Comparison of ENCODE assay signal across 25 cellular contexts in genomic region chr3:101433652-101434051, GRCh38.
DNase-seq lines count a peak whose midpoint lies in the region; ATAC-seq, FAIRE-seq and TF ChIP-seq lines count a peak whose summit lies in the region.
"Had no signal": no experiment of that assay in that cellular context is flagged by ENCODE, and none has a peak within 500 bp of the region (broad histone marks: within the 10 kb centered on the region; RNA-seq: fewer than 3 reads in every experiment).

No MANE protein-coding gene starts in this region.

- TF ChIP-seq CTCF in A549 (IDR thresholded peaks at IDR 0.05): no peak

- FAIRE-seq in A549 (lab: Jason Lieb, UNC): peak; percentile 79
- FAIRE-seq: GM12891, GM19239 had no signal

- TF ChIP-seq POLR2A in A549 (IDR thresholded peaks at IDR 0.05; ENCODE audit: low read length): no peak

- H3K36me3 Mint-ChIP-seq in activated T-cell treated with anti-CD3 and anti-CD28 coated beads, Interleukin-2, amount 50 U/mL, for 72 hours (ENCODE audit: insufficient read depth in 2 of 2): peaks cover 11 to 32% of the 10 kb centered on the region in 2 donors

- TF ChIP-seq EP300 in A549 (IDR thresholded peaks at IDR 0.05) (no peak), Ishikawa (IDR thresholded peaks at IDR 0.05; ENCODE audit: borderline replicate concordance) (no peak)

- no peak overlapping the region for H3K27ac ChIP-seq in A549
- H3K27ac ChIP-seq: 22Rv1, BLaER1 had no signal

- no peak for ATAC-seq in activated T-cell treated with anti-CD3 and anti-CD28 coated beads, Interleukin-2, amount 50 U/mL, for 72 hours (replicated peaks in 1 of 2)
- ATAC-seq in A549: no peak

- peaks cover 7 to 13% of the 10 kb centered on the region in 2 donors for H3K9me3 Mint-ChIP-seq in activated T-cell treated with anti-CD3 and anti-CD28 coated beads, Interleukin-2, amount 50 U/mL, for 72 hours

- no peak overlapping the region for H3K4me2 ChIP-seq in A549
- H3K4me2 ChIP-seq: BLaER1 had no signal

- no peaks in the 10 kb centered on the region for H3K9me3 ChIP-seq in A549
- H3K9me3 ChIP-seq: BE2C had no signal

- POLR2A ChIA-PET in A549 (lab: Yijun Ruan, JAX): no interaction called here

- CTCF ChIA-PET in A549 (lab: Yijun Ruan, JAX): no interaction called here

- H3K4me3 ChIP-seq in A549: no peak overlapping the region
- H3K4me3 ChIP-seq: BLaER1 had no signal

- H3K27me3 Mint-ChIP-seq in activated T-cell treated with anti-CD3 and anti-CD28 coated beads, Interleukin-2, amount 50 U/mL, for 72 hours (ENCODE audit: low read depth): no peaks in the 10 kb centered on the region
- H3K27me3 Mint-ChIP-seq: CD4-positive, alpha-beta memory T cell; CD4-positive, CD25-positive, alpha-beta regulatory T cell had no signal

- no peak overlapping the region for H3K4me3 Mint-ChIP-seq in activated T-cell treated with anti-CD3 and anti-CD28 coated beads, Interleukin-2, amount 50 U/mL, for 72 hours
- H3K4me3 Mint-ChIP-seq: CD14-positive monocyte; CD4-positive, alpha-beta memory T cell had no signal

- DNase-seq in activated T-cell treated with anti-CD3 and anti-CD28 coated beads, Interleukin-2, amount 50 U/mL, for 72 hours: no peak
- no peak for DNase-seq in activated T-cell treated with anti-CD3 and anti-CD28 coated beads for 4 hours
- DNase-seq in A549 (ENCODE audit: low read depth in 1 of 2, low spot score in 1 of 2): no peak
- DNase-seq in NOMO-1 (lab: John Stamatoyannopoulos, UW; ENCODE audit: unreplicated experiment in 2 of 2): no peak
- no peak for DNase-seq in T-helper 1 cell
- DNase-seq: ACHN; BE2C; C1 segment of cervical spinal cord; CD4-positive, alpha-beta memory T cell; CD4-positive, CD25-positive, alpha-beta regulatory T cell; CD8-positive, alpha-beta memory T cell; COR-L47; DMS 273 treated with DMSO at 0.1 percent for 48 hours; DMS153; DMS53; DMS79; DND-41; EL; GF-D8 had no signal

- TF ChIP-seq RAD21 in A549 (conservative IDR thresholded peaks at IDR 0.05 in 1 of 2, IDR thresholded peaks at IDR 0.05 in 1 of 2) (no peak), Ishikawa (IDR thresholded peaks at IDR 0.05; ENCODE audit: low read depth) (no peak)

- H3K4me1 Mint-ChIP-seq in activated T-cell treated with anti-CD3 and anti-CD28 coated beads, Interleukin-2, amount 50 U/mL, for 72 hours (ENCODE audit: low read depth): no peaks in the 10 kb centered on the region
- H3K4me1 Mint-ChIP-seq: CD14-positive monocyte had no signal

- 28% methylated on average over 1 of the region's 1 CpG for WGBS in A549 (ENCODE audit: missing lambda C conversion rate)

- H3K27ac Mint-ChIP-seq in activated T-cell treated with anti-CD3 and anti-CD28 coated beads, Interleukin-2, amount 50 U/mL, for 72 hours: peak overlapping the region; percentile 39
- H3K27ac Mint-ChIP-seq: CD14-positive monocyte; CD4-positive, CD25-positive, alpha-beta regulatory T cell had no signal

- H3K4me1 ChIP-seq in A549: no peaks in the 10 kb centered on the region
- H3K4me1 ChIP-seq: BE2C, BLaER1 had no signal

TF ChIP-seq in A549, 52 proteins besides CTCF, POLR2A, EP300 and RAD21:
- no peak for TF ChIP-seq JUN (IDR thresholded peaks at IDR 0.05)
- TF ChIP-seq REST (IDR thresholded peaks at IDR 0.05): peak; percentile 64
- TF ChIP-seq POLR2AphosphoS2 (conservative IDR thresholded peaks at IDR 0.05; ENCODE audit: low read length): no peak

TF ChIP-seq in Ishikawa, 13 proteins besides CTCF, POLR2A, EP300 and RAD21:
- TF ChIP-seq NFIC (IDR thresholded peaks at IDR 0.05) (no peak), CREB1 (IDR thresholded peaks at IDR 0.05; ENCODE audit: low read depth) (no peak), USF1 (IDR thresholded peaks at IDR 0.05) (no peak), REST (IDR thresholded peaks at IDR 0.05; ENCODE audit: low read depth) (peak; percentile 48; the same call in 1 of the 2 replicates)
